13 cellular contexts compared by ENCODE assay signal in the genomic region with DNA sequence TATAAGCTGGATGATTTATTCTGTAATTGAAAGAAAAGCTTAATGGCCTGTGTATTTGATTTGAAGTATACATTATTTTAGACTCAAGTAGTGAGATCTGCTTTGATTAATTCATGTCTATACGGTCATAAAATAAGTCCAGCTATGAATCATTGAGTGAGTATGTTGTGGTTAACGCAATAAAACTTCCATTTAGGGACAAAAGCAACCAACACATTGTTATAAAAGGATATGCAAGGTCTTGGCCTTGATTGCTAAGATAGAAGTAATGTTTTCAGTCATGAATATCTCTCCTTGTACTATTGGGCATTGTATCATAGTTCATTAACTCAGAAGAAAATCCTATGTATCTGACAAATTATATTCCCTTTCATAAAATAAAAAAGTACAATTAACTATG.
DNase-seq lines count a peak whose midpoint lies in the region; ATAC-seq lines count a peak whose summit lies in the region.
"Had no signal": no experiment of that assay in that cellular context is flagged by ENCODE, and none has a peak within 500 bp of the region (broad histone marks: within the 10 kb centered on the region; RNA-seq: fewer than 3 reads in every experiment).

No MANE protein-coding gene starts in this region.

- peaks cover 6 to 7% of the 10 kb centered on the region in 2 donors for H3K9me3 Mint-ChIP-seq in activated naive CD4-positive, alpha-beta T cell treated with anti-CD3 and anti-CD28 coated beads, Interleukin-2, amount 50 U/mL, for 72 hours

- DNase-seq in EH (ENCODE audit: low read depth) = peak; percentile 83
- DNase-seq in M059J (ENCODE audit: low read depth) = peak; percentile 92
- peak; percentile 10 for DNase-seq in dermis blood vessel endothelial cell
- peak; percentile 82 for DNase-seq in non-pigmented ciliary epithelial cell (ENCODE audit: low read depth)
- DNase-seq in activated naive CD4-positive, alpha-beta T cell treated with anti-CD3 and anti-CD28 coated beads, Interleukin-2, amount 50 U/mL, for 72 hours (ENCODE audit: low spot score in 2 of 2) = no peak
- no peak for DNase-seq in stimulated activated naive CD4-positive, alpha-beta T cell (lab: John Stamatoyannopoulos, UW)
- no peak for DNase-seq in COLO668 (lab: John Stamatoyannopoulos, UW; ENCODE audit: unreplicated experiment)
- DNase-seq: amniotic stem cell; CD8-positive, alpha-beta T cell; effector memory CD8-positive, alpha-beta T cell; Kasumi-1 had no signal

- ATAC-seq in HG03469 (IDR thresholded peaks at IDR 0.05; ENCODE audit: unreplicated experiment) = no peak
- no peak for ATAC-seq in activated naive CD4-positive, alpha-beta T cell treated with anti-CD3 and anti-CD28 coated beads, Interleukin-2, amount 50 U/mL, for 72 hours
- ATAC-seq: CD8-positive, alpha-beta T cell; effector memory CD8-positive, alpha-beta T cell had no signal

- H3K27ac Mint-ChIP-seq in activated naive CD4-positive, alpha-beta T cell treated with anti-CD3 and anti-CD28 coated beads, Interleukin-2, amount 50 U/mL, for 72 hours = no peak overlapping the region
- H3K27ac Mint-ChIP-seq: CD8-positive, alpha-beta T cell; effector memory CD8-positive, alpha-beta T cell; neural progenitor cell had no signal

- H3K36me3 Mint-ChIP-seq in activated naive CD4-positive, alpha-beta T cell treated with anti-CD3 and anti-CD28 coated beads, Interleukin-2, amount 50 U/mL, for 72 hours = no peaks in the 10 kb centered on the region
- H3K36me3 Mint-ChIP-seq: CD8-positive, alpha-beta T cell; neural progenitor cell had no signal

Comparison
In these comparisons a context has a peak if more than half of its experiments do, and no peak if none do; other contexts are left out.
1. DNase-seq: peak in EH (single experiment), M059J (single experiment), dermis blood vessel endothelial cell (single experiment) and non-pigmented ciliary epithelial cell (single experiment); none in activated naive CD4-positive, alpha-beta T cell treated with anti-CD3 and anti-CD28 coated beads, Interleukin-2, amount 50 U/mL, for 72 hours (0 of 2), stimulated activated naive CD4-positive, alpha-beta T cell (0 of 6) and COLO668 (single experiment).